In genomic region chr11:95296165-95296564, GRCh38 we compare ENCODE assay signal across 13 cellular contexts.
DNase-seq lines count a peak whose midpoint lies in the region; ATAC-seq and TF ChIP-seq lines count a peak whose summit lies in the region.
"Had no signal": no experiment of that assay in that cellular context is flagged by ENCODE, and none has a peak within 500 bp of the region (broad histone marks: within the 10 kb centered on the region; RNA-seq: fewer than 3 reads in every experiment).

No MANE protein-coding gene starts in this region.

- no peaks in the 10 kb centered on the region for H3K27me3 ChIP-seq in right cardiac atrium (ENCODE audit: control insufficient read depth, insufficient read depth)
- no peaks in the 10 kb centered on the region for H3K27me3 ChIP-seq in right atrium auricular region
- H3K27me3 ChIP-seq in uterus = no peaks in the 10 kb centered on the region
- H3K27me3 ChIP-seq: breast epithelium had no signal

- H3K36me3 ChIP-seq in right atrium auricular region = no peaks in the 10 kb centered on the region
- H3K36me3 ChIP-seq in uterus = no peaks in the 10 kb centered on the region
- H3K36me3 ChIP-seq: breast epithelium, thoracic aorta had no signal

- peak; percentile 40 to 58 for ATAC-seq in right cardiac atrium
- ATAC-seq in GM19328 (IDR thresholded peaks at IDR 0.05; ENCODE audit: unreplicated experiment) = no peak
- ATAC-seq: natural killer cell treated with Interleukin-12 subunit alpha and Interleukin-12 subunit beta and Interleukin-15 and Interleukin-18, amount 100 ng/mL, for 72 hours had no signal

- H3K4me3 ChIP-seq in right cardiac atrium (ENCODE audit: low read length) = no peak overlapping the region
- no peak overlapping the region for H3K4me3 ChIP-seq in right atrium auricular region
- no peak overlapping the region for H3K4me3 ChIP-seq in uterus
- H3K4me3 ChIP-seq: breast epithelium, thoracic aorta had no signal

- no peak for TF ChIP-seq CTCF in right atrium auricular region (IDR thresholded peaks at IDR 0.05)
- no peak for TF ChIP-seq CTCF in uterus (IDR thresholded peaks at IDR 0.05)

- no peak for TF ChIP-seq POLR2A in uterus (IDR thresholded peaks at IDR 0.05)

- H3K9me3 ChIP-seq in right cardiac atrium (ENCODE audit: control insufficient read depth, low read length) = no peaks in the 10 kb centered on the region
- H3K9me3 ChIP-seq in right atrium auricular region = no peaks in the 10 kb centered on the region
- H3K9me3 ChIP-seq in uterus = no peaks in the 10 kb centered on the region
- H3K9me3 ChIP-seq: breast epithelium, thoracic aorta had no signal

- intact Hi-C loops in right cardiac atrium (cut with DNase I) = no loop called here
- intact Hi-C loops in uterus (cut with DNase I; ENCODE audit: low total_unique reads) = no loop called here

- H3K27ac ChIP-seq in right cardiac atrium (ENCODE audit: low read length) (no peak overlapping the region), right atrium auricular region (no peak overlapping the region), uterus (no peak overlapping the region)
- H3K27ac ChIP-seq: breast epithelium, thoracic aorta had no signal

- H3K4me1 ChIP-seq in right cardiac atrium (ENCODE audit: control insufficient read depth, insufficient read depth, low read length) = no peaks in the 10 kb centered on the region
- no peaks in the 10 kb centered on the region for H3K4me1 ChIP-seq in right atrium auricular region
- H3K4me1 ChIP-seq in uterus = peaks cover 0 to 3% of the 10 kb centered on the region in 2 donors
- H3K4me1 ChIP-seq: breast epithelium had no signal

- DNase-seq in right cardiac atrium (peak in 1 of 3 donors; percentile 51), right atrium auricular region (ENCODE audit: low spot score) (no peak), NCI-H1092 treated with DMSO at 0.1 percent for 48 hours (lab: John Stamatoyannopoulos, UW) (peak; percentile 93), kidney glomerular epithelial cell (lab: John Stamatoyannopoulos, UW) (peak; percentile 17), uterus (peak; percentile 31 to 46), occipital lobe (lab: John Stamatoyannopoulos, UW) (no peak), NCI-H446 treated with DMSO at 0.1 percent for 48 hours (lab: John Stamatoyannopoulos, UW) (no peak)
- DNase-seq: stimulated activated CD4-positive, alpha-beta T cell treated with anti-CD3 and anti-CD28 coated beads, Interleukin-1b, Interleukin-23, amount 100 ng/mL, for 48 hours; T-helper 17 cell had no signal

Comparison
In these comparisons a context has a peak if more than half of its experiments do, and no peak if none do; other contexts are left out.
1. DNase-seq: peak in NCI-H1092 treated with DMSO at 0.1 percent for 48 hours (single experiment), kidney glomerular epithelial cell (single experiment) and uterus (2 of 2); none in right atrium auricular region (single experiment), occipital lobe (single experiment) and NCI-H446 treated with DMSO at 0.1 percent for 48 hours (single experiment).